1 cellular context compared by ENCODE assay signal in the genomic region with DNA sequence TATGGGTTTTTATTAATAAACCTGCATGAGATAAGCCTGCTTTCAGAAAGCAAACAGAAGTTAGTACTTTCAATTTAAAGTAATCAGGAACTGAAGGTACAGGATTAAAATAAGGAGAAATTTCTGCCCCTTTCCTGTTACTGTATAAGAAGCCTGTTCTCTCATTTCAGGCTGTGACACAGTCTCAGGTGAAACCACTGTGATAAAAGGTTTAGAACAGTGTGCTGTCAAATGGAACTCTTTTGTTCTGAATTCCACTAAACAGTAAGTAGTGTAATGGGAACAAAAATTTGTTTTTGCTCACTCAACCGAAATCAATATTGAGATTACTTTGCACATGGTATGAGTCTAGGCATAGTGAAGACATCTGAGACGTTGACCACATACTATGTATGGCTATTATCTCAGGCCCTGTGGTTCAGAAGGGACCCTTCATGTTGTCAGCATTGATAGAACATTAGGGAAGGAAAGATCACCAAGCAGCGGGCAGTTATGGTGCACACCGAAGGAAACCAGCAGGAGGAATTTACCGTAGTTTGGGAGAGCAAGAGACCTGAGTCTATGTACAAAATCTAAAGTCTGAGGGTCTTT.
TF ChIP-seq lines count a peak whose summit lies in the region.

No MANE protein-coding gene starts in this region.

TF ChIP-seq in GM12878, 131 proteins besides CTCF, POLR2A, EP300 and RAD21:
- TF ChIP-seq TBL1XR1 (IDR thresholded peaks at IDR 0.05; ENCODE audit: low read depth, low read length), result no peak
- no peak for TF ChIP-seq RUNX3 (IDR thresholded peaks at IDR 0.05; ENCODE audit: low read length)
- TF ChIP-seq, protein P1, sequence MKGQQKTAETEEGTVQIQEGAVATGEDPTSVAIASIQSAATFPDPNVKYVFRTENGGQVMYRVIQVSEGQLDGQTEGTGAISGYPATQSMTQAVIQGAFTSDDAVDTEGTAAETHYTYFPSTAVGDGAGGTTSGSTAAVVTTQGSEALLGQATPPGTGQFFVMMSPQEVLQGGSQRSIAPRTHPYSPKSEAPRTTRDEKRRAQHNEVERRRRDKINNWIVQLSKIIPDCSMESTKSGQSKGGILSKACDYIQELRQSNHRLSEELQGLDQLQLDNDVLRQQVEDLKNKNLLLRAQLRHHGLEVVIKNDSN (IDR thresholded peaks at IDR 0.05; ENCODE audit: borderline replicate concordance, extremely low read length, insufficient read depth, low read depth, low read length), result no peak
- TF ChIP-seq, protein P2, sequence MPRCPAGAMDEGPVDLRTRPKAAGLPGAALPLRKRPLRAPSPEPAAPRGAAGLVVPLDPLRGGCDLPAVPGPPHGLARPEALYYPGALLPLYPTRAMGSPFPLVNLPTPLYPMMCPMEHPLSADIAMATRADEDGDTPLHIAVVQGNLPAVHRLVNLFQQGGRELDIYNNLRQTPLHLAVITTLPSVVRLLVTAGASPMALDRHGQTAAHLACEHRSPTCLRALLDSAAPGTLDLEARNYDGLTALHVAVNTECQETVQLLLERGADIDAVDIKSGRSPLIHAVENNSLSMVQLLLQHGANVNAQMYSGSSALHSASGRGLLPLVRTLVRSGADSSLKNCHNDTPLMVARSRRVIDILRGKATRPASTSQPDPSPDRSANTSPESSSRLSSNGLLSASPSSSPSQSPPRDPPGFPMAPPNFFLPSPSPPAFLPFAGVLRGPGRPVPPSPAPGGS (IDR thresholded peaks at IDR 0.05; ENCODE audit: borderline replicate concordance, insufficient read depth, low read depth, low read length, poor library complexity, severe bottlenecking), result no peak
- TF ChIP-seq SIX5 (IDR thresholded peaks at IDR 0.05; ENCODE audit: low read depth, low read length, severe bottlenecking), result no peak
- no peak for TF ChIP-seq GABPA (IDR thresholded peaks at IDR 0.05; ENCODE audit: low read depth)
- TF ChIP-seq, protein P3, sequence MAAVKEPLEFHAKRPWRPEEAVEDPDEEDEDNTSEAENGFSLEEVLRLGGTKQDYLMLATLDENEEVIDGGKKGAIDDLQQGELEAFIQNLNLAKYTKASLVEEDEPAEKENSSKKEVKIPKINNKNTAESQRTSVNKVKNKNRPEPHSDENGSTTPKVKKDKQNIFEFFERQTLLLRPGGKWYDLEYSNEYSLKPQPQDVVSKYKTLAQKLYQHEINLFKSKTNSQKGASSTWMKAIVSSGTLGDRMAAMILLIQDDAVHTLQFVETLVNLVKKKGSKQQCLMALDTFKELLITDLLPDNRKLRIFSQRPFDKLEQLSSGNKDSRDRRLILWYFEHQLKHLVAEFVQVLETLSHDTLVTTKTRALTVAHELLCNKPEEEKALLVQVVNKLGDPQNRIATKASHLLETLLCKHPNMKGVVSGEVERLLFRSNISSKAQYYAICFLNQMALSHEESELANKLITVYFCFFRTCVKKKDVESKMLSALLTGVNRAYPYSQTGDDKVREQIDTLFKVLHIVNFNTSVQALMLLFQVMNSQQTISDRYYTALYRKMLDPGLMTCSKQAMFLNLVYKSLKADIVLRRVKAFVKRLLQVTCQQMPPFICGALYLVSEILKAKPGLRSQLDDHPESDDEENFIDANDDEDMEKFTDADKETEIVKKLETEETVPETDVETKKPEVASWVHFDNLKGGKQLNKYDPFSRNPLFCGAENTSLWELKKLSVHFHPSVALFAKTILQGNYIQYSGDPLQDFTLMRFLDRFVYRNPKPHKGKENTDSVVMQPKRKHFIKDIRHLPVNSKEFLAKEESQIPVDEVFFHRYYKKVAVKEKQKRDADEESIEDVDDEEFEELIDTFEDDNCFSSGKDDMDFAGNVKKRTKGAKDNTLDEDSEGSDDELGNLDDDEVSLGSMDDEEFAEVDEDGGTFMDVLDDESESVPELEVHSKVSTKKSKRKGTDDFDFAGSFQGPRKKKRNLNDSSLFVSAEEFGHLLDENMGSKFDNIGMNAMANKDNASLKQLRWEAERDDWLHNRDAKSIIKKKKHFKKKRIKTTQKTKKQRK (IDR thresholded peaks at IDR 0.05; ENCODE audit: low read depth, low read length), result no peak
- no peak for TF ChIP-seq LARP7 (IDR thresholded peaks at IDR 0.05)
- TF ChIP-seq, protein P4, sequence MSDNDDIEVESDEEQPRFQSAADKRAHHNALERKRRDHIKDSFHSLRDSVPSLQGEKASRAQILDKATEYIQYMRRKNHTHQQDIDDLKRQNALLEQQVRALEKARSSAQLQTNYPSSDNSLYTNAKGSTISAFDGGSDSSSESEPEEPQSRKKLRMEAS (IDR thresholded peaks at IDR 0.05; ENCODE audit: low read depth, low read length), result no peak
